ENCODE assay signal across 1 cellular context in genomic region chr6:28218312-28219248, GRCh38.
A peak's percentile ranks its signal among the peaks of the same experiment; 100 is the strongest.
TF ChIP-seq lines count a peak whose summit lies in the region.

No MANE protein-coding gene starts in this region.

TF ChIP-seq in endothelial cell of umbilical vein, 7 proteins besides CTCF, POLR2A, EP300 and RAD21:
- TF ChIP-seq MAX (IDR thresholded peaks at IDR 0.05; ENCODE audit: insufficient read depth, insufficient read length) (no peak), POLR2AphosphoS5 (IDR thresholded peaks at IDR 0.05; ENCODE audit: insufficient read depth, low read depth, low read length) (peak; percentile 42), EZH2 (IDR thresholded peaks at IDR 0.05; ENCODE audit: borderline replicate concordance, low read depth, low read length, severe bottlenecking) (no peak), MYC (IDR thresholded peaks at IDR 0.05; ENCODE audit: low read depth, low read length) (no peak)
